ENCODE assay signal across 13 cellular contexts in genomic region chr17:16652252-16652651, GRCh38. TPM values are rescaled to one million over a fixed set of nuclear protein-coding genes. Genes with fewer than 3 reads are reported as not detected.
DNase-seq lines count a peak whose midpoint lies in the region; ATAC-seq and TF ChIP-seq lines count a peak whose summit lies in the region.
"Had no signal": no experiment of that assay in that cellular context is flagged by ENCODE, and none has a peak within 500 bp of the region (broad histone marks: within the 10 kb centered on the region; RNA-seq: fewer than 3 reads in every experiment).

No MANE protein-coding gene starts in this region.

- H3K9ac ChIP-seq in SK-N-SH (no peak overlapping the region), neural cell (ENCODE audit: low read length) (peak overlapping the region; percentile 99)

- H3K79me2 ChIP-seq in SK-N-SH (ENCODE audit: insufficient read depth) (peaks cover 20% of the 10 kb centered on the region), neural cell (replicated peaks; ENCODE audit: insufficient read depth, low read length) (peaks cover 5% of the 10 kb centered on the region)

- H3K4me2 ChIP-seq in SK-N-SH (peak overlapping the region; percentile 82), neural cell (ENCODE audit: low read length) (peak overlapping the region; percentile 99)

- H4K20me1 ChIP-seq in SK-N-SH (ENCODE audit: insufficient read depth) (no peaks in the 10 kb centered on the region), neural cell (ENCODE audit: insufficient read depth) (no peaks in the 10 kb centered on the region)

- ATAC-seq in SK-N-SH treated with all-trans-retinoic acid at 6 μM for 48 hours, result no peak
- no peak for ATAC-seq in GM19324 (IDR thresholded peaks at IDR 0.05; ENCODE audit: low FRiP score, unreplicated experiment)

- TF ChIP-seq EP300 in SK-N-SH (IDR thresholded peaks at IDR 0.05; ENCODE audit: borderline replicate concordance in 1 of 2, low read depth in 1 of 2, low read length in 1 of 2) (no peak), neural cell (conservative IDR thresholded peaks at IDR 0.05; ENCODE audit: poor library complexity, severe bottlenecking) (no peak)

- H3K4me3 ChIP-seq in SK-N-SH (ENCODE audit: low read depth in 2 of 2, low read length in 1 of 2), result peak overlapping the region in 1 of 2 experiments; percentile 91; a peak in 2 of 4 replicates
- H3K4me3 ChIP-seq in neural cell (ENCODE audit: low read length), result peak overlapping the region; percentile 94

- 97% methylated on average over 4 of the region's 4 CpGs for WGBS in SK-N-SH (ENCODE audit: low lambda C conversion rate)

- no peaks in the 10 kb centered on the region for H3K9me3 ChIP-seq in SK-N-SH
- H3K9me3 ChIP-seq in neural cell (ENCODE audit: low read length), result no peaks in the 10 kb centered on the region

- H3K36me3 ChIP-seq in SK-N-SH (replicated peaks in 1 of 2; ENCODE audit: control insufficient read depth in 1 of 2, insufficient read depth in 2 of 2, low read length in 1 of 2) (peaks cover 8 to 23% of the 10 kb centered on the region in 2 experiments), neural cell (ENCODE audit: insufficient read depth, low read length) (peaks cover 4% of the 10 kb centered on the region)

- H3K9me3 Mint-ChIP-seq in IgD-negative memory B cell, result no peaks in the 10 kb centered on the region
- H3K9me3 Mint-ChIP-seq in chondrocyte (ENCODE audit: low read depth), result no peaks in the 10 kb centered on the region

- H3F3A ChIP-seq in SK-N-SH (replicated peaks; ENCODE audit: insufficient read depth) (no peaks in the 10 kb centered on the region), neural cell (ENCODE audit: insufficient read depth, low read length, poor library complexity, severe bottlenecking) (no peaks in the 10 kb centered on the region)

- H3K9me2 ChIP-seq in SK-N-SH (no peaks in the 10 kb centered on the region), neural cell (ENCODE audit: insufficient read depth, low read length) (no peaks in the 10 kb centered on the region)

- H3K36me3 Mint-ChIP-seq in IgD-negative memory B cell, result peaks cover 4% of the 10 kb centered on the region
- H3K36me3 Mint-ChIP-seq in chondrocyte (ENCODE audit: low read depth), result peaks cover 4% of the 10 kb centered on the region

- H3K27me3 Mint-ChIP-seq in IgD-negative memory B cell, result no peaks in the 10 kb centered on the region
- no peaks in the 10 kb centered on the region for H3K27me3 Mint-ChIP-seq in chondrocyte (ENCODE audit: low read depth)

- DNase-seq in SK-N-SH (no peak), chondrocyte (ENCODE audit: low spot score) (no peak), activated gamma-delta T cell (lab: John Stamatoyannopoulos, UW) (no peak), dedifferentiated amniotic fluid mesenchymal stem cell (ENCODE audit: extremely low spot score) (no peak)
- DNase-seq: 8988T; activated naive CD4-positive, alpha-beta T cell; H7; left colon; NK-92 treated with Interleukin-12 subunit alpha and Interleukin-12 subunit beta, amount 100 ng/mL, for 24 hours had no signal

- peak overlapping the region in 1 of 3 donors; percentile 12 for H3K27ac Mint-ChIP-seq in IgD-negative memory B cell
- no peak overlapping the region for H3K27ac Mint-ChIP-seq in chondrocyte (ENCODE audit: unreplicated experiment)

- POLR2A ChIA-PET in SK-N-SH (lab: Yijun Ruan, JAX), result no interaction called here

- H3K4me1 Mint-ChIP-seq in IgD-negative memory B cell (peaks cover 9 to 13% (median 9%) of the 10 kb centered on the region in 3 donors), chondrocyte (ENCODE audit: low read depth) (peaks cover 14% of the 10 kb centered on the region)

- H3K4me1 ChIP-seq in SK-N-SH (ENCODE audit: control insufficient read depth in 1 of 2, insufficient read depth in 2 of 2, low read depth in 1 of 2, low read length in 1 of 2), result peaks cover 0 to 7% of the 10 kb centered on the region in 2 experiments; a peak in 2 of 4 replicates

- CTCF ChIA-PET in SK-N-SH (lab: Yijun Ruan, JAX), result interaction anchor here (0.9 kb wide), 1 partner anchor 68 kb away, joined by 4 read pairs; no protein-coding TSS in a partner anchor

- H3K27ac ChIP-seq in SK-N-SH (ENCODE audit: low read depth in 2 of 2, low read length in 1 of 2) (no peak overlapping the region), neural cell (ENCODE audit: low read length) (peak overlapping the region; percentile 94)

- peaks cover 7% of the 10 kb centered on the region; the same call in 1 of the 2 replicates for H3K27me3 ChIP-seq in SK-N-SH (ENCODE audit: insufficient read depth)
- H3K27me3 ChIP-seq in neural cell (ENCODE audit: insufficient read depth, low read depth, low read length), result no peaks in the 10 kb centered on the region

- H2AFZ ChIP-seq in SK-N-SH (ENCODE audit: low read depth) (no peak overlapping the region), neural cell (ENCODE audit: low read depth, low read length) (no peak overlapping the region)

- peak overlapping the region in 3 of 4 donors; percentile 11 to 86 (median 82) for H3K4me3 Mint-ChIP-seq in IgD-negative memory B cell
- peak overlapping the region; percentile 86 for H3K4me3 Mint-ChIP-seq in chondrocyte (ENCODE audit: unreplicated experiment)

- no peak for TF ChIP-seq RAD21 in SK-N-SH (IDR thresholded peaks at IDR 0.05; ENCODE audit: low read length)
- TF ChIP-seq RAD21 in neural cell (conservative IDR thresholded peaks at IDR 0.05), result no peak

- TF ChIP-seq CTCF in SK-N-SH (IDR thresholded peaks at IDR 0.05), result no peak
- TF ChIP-seq CTCF in chondrocyte (IDR thresholded peaks at IDR 0.05), result no peak
- TF ChIP-seq CTCF in neural cell (IDR thresholded peaks at IDR 0.05; ENCODE audit: poor library complexity, severe bottlenecking), result no peak

TF ChIP-seq in SK-N-SH, 30 proteins besides CTCF, POLR2A, EP300 and RAD21 (continues in another document):
- TF ChIP-seq USF1 (IDR thresholded peaks at IDR 0.05; ENCODE audit: borderline replicate concordance, low read depth), result no peak
- TF ChIP-seq TEAD4 (IDR thresholded peaks at IDR 0.05; ENCODE audit: borderline replicate concordance, insufficient read depth), result no peak
- TF ChIP-seq NRF1 (IDR thresholded peaks at IDR 0.05; ENCODE audit: low read depth, low read length), result no peak

TF ChIP-seq in SK-N-SH treated with all-trans-retinoic acid at 6 μM for 48 hours, 23 proteins besides CTCF, POLR2A, EP300 and RAD21 (continues in another document):
- TF ChIP-seq ISL1 (CRISPR knock-in tag; IDR thresholded peaks at IDR 0.05) (no peak), TSHZ2 (CRISPR knock-in tag; IDR thresholded peaks at IDR 0.05) (no peak)

TF ChIP-seq in neural cell, 6 proteins besides CTCF, POLR2A, EP300 and RAD21:
- TF ChIP-seq TAF1 (IDR thresholded peaks at IDR 0.05; ENCODE audit: low read depth), result no peak
- no peak for TF ChIP-seq EZH2 (IDR thresholded peaks at IDR 0.05; ENCODE audit: borderline replicate concordance, insufficient read depth, low read length, poor library complexity, severe bottlenecking)
- TF ChIP-seq POLR2AphosphoS5 (IDR thresholded peaks at IDR 0.05), result no peak
- no peak for TF ChIP-seq SMC3 (conservative IDR thresholded peaks at IDR 0.05; ENCODE audit: poor library complexity)
- TF ChIP-seq MXI1 (conservative IDR thresholded peaks at IDR 0.05; ENCODE audit: poor library complexity, severe bottlenecking), result no peak
- TF ChIP-seq REST (IDR thresholded peaks at IDR 0.05; ENCODE audit: borderline replicate concordance), result no peak

RNA-seq across cellular contexts. Expression of gene ZNF624, which starts 1.4 kb away (rescaled TPM):
- polyA plus RNA-seq in SK-N-SH (2012; rRNA removed) (0.92 and 0.93 TPM in 2 replicates), IgD-negative memory B cell (3.9 TPM), neural cell (13.4 and 14.3 TPM in 2 replicates)
- polyA plus RNA-seq in SK-N-SH (2012; cell fraction: cytosol; rRNA removed), result 1.2 TPM in 2 replicates
- 0.38 and 1.0 TPM in 2 replicates for polyA plus RNA-seq in SK-N-SH (2012; cell fraction: nucleus; rRNA removed)
- total RNA-seq in chondrocyte, result 7.3 to 9.4 TPM (median 8.0 TPM) in 3 replicates
- 39.0 and 49.7 TPM in 2 replicates for polyA minus RNA-seq in neural cell

RNA-seq across cellular contexts. Expression of gene CCDC144A, which starts 37.8 kb away (rescaled TPM):
- 0.02 and 0.03 TPM in 2 replicates for polyA plus RNA-seq in SK-N-SH (2012; rRNA removed)
- polyA plus RNA-seq in SK-N-SH (2012; cell fraction: cytosol; rRNA removed), result under 0.01 and 0.05 TPM in 2 replicates
- 0.01 and 0.05 TPM in 2 replicates for polyA plus RNA-seq in SK-N-SH (2012; cell fraction: nucleus; rRNA removed)
- polyA plus RNA-seq in IgD-negative memory B cell, result not detected
- total RNA-seq in chondrocyte, result 0.56 to 1.1 TPM (median 0.82 TPM) in 3 replicates
- 2.4 and 3.2 TPM in 2 replicates for polyA plus RNA-seq in neural cell
- 8.8 and 14.6 TPM in 2 replicates for polyA minus RNA-seq in neural cell
